Comparison of ENCODE assay signal across 32 cellular contexts in the genomic region with DNA sequence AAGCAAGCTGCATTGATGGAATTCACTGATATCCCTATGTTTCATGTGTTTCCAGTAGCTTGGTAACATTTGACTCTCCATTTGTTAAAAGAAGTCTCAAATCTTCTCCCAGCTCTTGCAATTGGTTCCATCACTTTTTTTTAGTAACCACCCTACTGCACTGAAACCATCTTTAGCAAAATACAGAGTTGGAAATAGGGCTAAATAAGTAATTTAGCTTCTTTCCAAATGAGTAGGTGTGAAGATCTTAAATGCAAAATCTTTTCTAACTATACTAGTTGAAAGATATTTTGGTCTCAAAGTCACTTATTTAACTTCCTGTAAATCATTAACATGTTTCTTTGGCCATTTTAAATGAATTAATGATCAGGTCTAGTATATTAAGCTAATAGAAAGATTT.
DNase-seq lines count a peak whose midpoint lies in the region; ATAC-seq and TF ChIP-seq lines count a peak whose summit lies in the region.
"Had no signal": no experiment of that assay in that cellular context is flagged by ENCODE, and none has a peak within 500 bp of the region (broad histone marks: within the 10 kb centered on the region; RNA-seq: fewer than 3 reads in every experiment).

No MANE protein-coding gene starts in this region.

- no peaks in the 10 kb centered on the region for H3K27me3 ChIP-seq in esophagus squamous epithelium
- H3K27me3 ChIP-seq: ascending aorta, esophagus muscularis mucosa, sigmoid colon had no signal

- H3K4me3 Mint-ChIP-seq in activated CD4-positive, alpha-beta T cell treated with anti-CD3 and anti-CD28 coated beads for 36 hours, result no peak overlapping the region
- H3K4me3 Mint-ChIP-seq: activated CD8-positive, alpha-beta T cell treated with anti-CD3 and anti-CD28 coated beads, Interleukin-2, amount 10 ng/mL, durations not matched to agents 7 days and 5 days; activated naive CD8-positive, alpha-beta T cell treated with anti-CD3 and anti-CD28 coated beads for 36 hours; dendritic cell treated with granulocyte-macrophage colony-stimulating factor and Interleukin-4, amounts not matched to agents 40 ng/mL and 50 ng/mL, for 4 days; stimulated activated memory B cell treated with anti-CD40 and anti-IgM and Interleukin-4, amounts not matched to agents 10 μg/mL and 1 μg/mL and 100 μg/mL, for 72 hours had no signal

- H3K27ac ChIP-seq in esophagus squamous epithelium, result no peak overlapping the region
- H3K27ac ChIP-seq: 22Rv1, ascending aorta, C4-2B, esophagus muscularis mucosa, sigmoid colon had no signal

- H3K27ac Mint-ChIP-seq in activated CD4-positive, alpha-beta T cell treated with anti-CD3 and anti-CD28 coated beads for 36 hours, result no peak overlapping the region
- H3K27ac Mint-ChIP-seq: activated CD8-positive, alpha-beta T cell treated with anti-CD3 and anti-CD28 coated beads, Interleukin-2, amount 10 ng/mL, durations not matched to agents 7 days and 5 days; activated naive CD8-positive, alpha-beta T cell treated with anti-CD3 and anti-CD28 coated beads for 36 hours; dendritic cell treated with granulocyte-macrophage colony-stimulating factor and Interleukin-4, amounts not matched to agents 40 ng/mL and 50 ng/mL, for 4 days; progenitor cell of endocrine pancreas; stimulated activated memory B cell treated with anti-CD40 and anti-IgM and Interleukin-4, amounts not matched to agents 10 μg/mL and 1 μg/mL and 100 μg/mL, for 72 hours had no signal

- H3K4me1 Mint-ChIP-seq in activated CD4-positive, alpha-beta T cell treated with anti-CD3 and anti-CD28 coated beads for 36 hours, result no peaks in the 10 kb centered on the region
- H3K4me1 Mint-ChIP-seq: stimulated activated memory B cell treated with anti-CD40 and anti-IgM and Interleukin-4, amounts not matched to agents 10 μg/mL and 1 μg/mL and 100 μg/mL, for 72 hours had no signal

- no peaks in the 10 kb centered on the region for H3K27me3 Mint-ChIP-seq in activated CD4-positive, alpha-beta T cell treated with anti-CD3 and anti-CD28 coated beads for 36 hours
- H3K27me3 Mint-ChIP-seq: progenitor cell of endocrine pancreas; stimulated activated memory B cell treated with anti-CD40 and anti-IgM and Interleukin-4, amounts not matched to agents 10 μg/mL and 1 μg/mL and 100 μg/mL, for 72 hours had no signal

- TF ChIP-seq CTCF in esophagus squamous epithelium (IDR thresholded peaks at IDR 0.05), result no peak

- CTCF ChIA-PET in activated CD4-positive, alpha-beta T cell treated with anti-CD3 and anti-CD28 coated beads for 36 hours (lab: Charles Lee), result no interaction called here

- POLR2A ChIA-PET in activated CD4-positive, alpha-beta T cell treated with anti-CD3 and anti-CD28 coated beads for 36 hours (lab: Charles Lee), result interaction anchor here (0.7 kb wide), 1 partner anchor 23 kb away, joined by 5 read pairs; no protein-coding TSS in a partner anchor

- DNase-seq in activated CD4-positive, alpha-beta T cell treated with anti-CD3 and anti-CD28 coated beads for 36 hours, result no peak
- no peak for DNase-seq in activated CD4-positive, alpha-beta T cell treated with anti-CD3 and anti-CD28 coated beads for 1 hour
- DNase-seq in esophagus squamous epithelium (lab: John Stamatoyannopoulos, UW) (no peak), MV-4-11 (lab: John Stamatoyannopoulos, UW) (no peak), NOMO-1 treated with DMSO at 0.1 percent for 48 hours (lab: John Stamatoyannopoulos, UW; ENCODE audit: unreplicated experiment) (no peak)
- DNase-seq: activated CD8-positive, alpha-beta T cell treated with anti-CD3 and anti-CD28 coated beads, Interleukin-2, amount 10 ng/mL, durations not matched to agents 7 days and 5 days; activated effector memory CD4-positive, alpha-beta T cell treated with anti-CD3 and anti-CD28 coated beads, Interleukin-2, amount 50 U/mL, for 16 hours; activated naive CD8-positive, alpha-beta T cell treated with anti-CD3 and anti-CD28 coated beads for 36 hours; activated T-cell treated with anti-CD3 and anti-CD28 coated beads for 4 hours; Caco-2; caudate nucleus; DMS79; GF-D8; hippocampal formation; NCI-H1092 treated with DMSO at 0.1 percent for 48 hours; NCI-H187 treated with DMSO at 0.1 percent for 48 hours; NCI-H524; Right ventricle myocardium superior; sigmoid colon; stimulated activated CD4-positive, alpha-beta T cell treated with anti-CD3 and anti-CD28 coated beads, Interleukin-4, amount 100 ng/mL, for 4 hours had no signal

- no peaks in the 10 kb centered on the region for H3K9me3 ChIP-seq in esophagus squamous epithelium
- H3K9me3 ChIP-seq: ascending aorta, Caco-2, esophagus muscularis mucosa, sigmoid colon had no signal

- intact Hi-C loops in activated CD4-positive, alpha-beta T cell treated with anti-CD3 and anti-CD28 coated beads for 36 hours (cut with DNase I, micrococcal nuclease), result no loop called here
- intact Hi-C loops in esophagus squamous epithelium (cut with DNase I), result no loop called here

- no peaks in the 10 kb centered on the region for H3K9me3 Mint-ChIP-seq in activated CD4-positive, alpha-beta T cell treated with anti-CD3 and anti-CD28 coated beads for 36 hours (ENCODE audit: low read depth)
- H3K9me3 Mint-ChIP-seq: activated naive CD8-positive, alpha-beta T cell treated with anti-CD3 and anti-CD28 coated beads for 36 hours; stimulated activated memory B cell treated with anti-CD40 and anti-IgM and Interleukin-4, amounts not matched to agents 10 μg/mL and 1 μg/mL and 100 μg/mL, for 72 hours had no signal

- TF ChIP-seq POLR2A in esophagus squamous epithelium (IDR thresholded peaks at IDR 0.05), result no peak

- peak; percentile 23 for ATAC-seq in activated CD4-positive, alpha-beta T cell treated with anti-CD3 and anti-CD28 coated beads for 36 hours
- ATAC-seq in GM21381 (IDR thresholded peaks at IDR 0.05; ENCODE audit: unreplicated experiment) (peak; percentile 59), HG03066 (IDR thresholded peaks at IDR 0.05; ENCODE audit: low read depth, unreplicated experiment) (peak; percentile 63), HG02852 (IDR thresholded peaks at IDR 0.05; ENCODE audit: unreplicated experiment) (no peak)
- ATAC-seq: activated CD8-positive, alpha-beta T cell treated with anti-CD3 and anti-CD28 coated beads, Interleukin-2, amount 10 ng/mL, durations not matched to agents 7 days and 5 days; HCT116; left lobe of liver; stimulated activated memory B cell treated with anti-CD40 and anti-IgM and Interleukin-4, amounts not matched to agents 10 μg/mL and 1 μg/mL and 100 μg/mL, for 72 hours had no signal

- H3K36me3 Mint-ChIP-seq in activated CD4-positive, alpha-beta T cell treated with anti-CD3 and anti-CD28 coated beads for 36 hours (ENCODE audit: low read depth), result no peaks in the 10 kb centered on the region
- H3K36me3 Mint-ChIP-seq: activated naive CD8-positive, alpha-beta T cell treated with anti-CD3 and anti-CD28 coated beads for 36 hours; stimulated activated memory B cell treated with anti-CD40 and anti-IgM and Interleukin-4, amounts not matched to agents 10 μg/mL and 1 μg/mL and 100 μg/mL, for 72 hours had no signal

- no peaks in the 10 kb centered on the region for H3K36me3 ChIP-seq in esophagus squamous epithelium
- H3K36me3 ChIP-seq: ascending aorta, esophagus muscularis mucosa, sigmoid colon had no signal

- no peak overlapping the region for H3K4me3 ChIP-seq in esophagus squamous epithelium
- H3K4me3 ChIP-seq: ascending aorta, esophagus muscularis mucosa, sigmoid colon had no signal

- no peaks in the 10 kb centered on the region for H3K4me1 ChIP-seq in esophagus squamous epithelium
- H3K4me1 ChIP-seq: ascending aorta, Caco-2, esophagus muscularis mucosa, sigmoid colon had no signal
